ENCODE assay signal across 21 cellular contexts in genomic region chr22:30928401-30928800, GRCh38.
"Had no signal": no experiment of that assay in that cellular context is flagged by ENCODE, and none has a peak within 500 bp of the region (broad histone marks: within the 10 kb centered on the region; RNA-seq: fewer than 3 reads in every experiment).

No MANE protein-coding gene starts in this region.

- H3K4me3 Mint-ChIP-seq: nephron; stimulated activated naive B cell treated with anti-CD40 and anti-IgM and Interleukin-4, amounts not matched to agents 10 μg/mL and 1 μg/mL and 100 μg/mL, for 72 hours; stimulated activated naive CD8-positive, alpha-beta T cell treated with anti-CD3 and anti-CD28 coated beads, Interleukin-15, Interleukin-2, amounts not matched to agents 100 ng/mL and 50 ng/mL, for 24 hours had no signal

- H3K4me1 ChIP-seq: heart left ventricle, lower lobe of right lung, right lobe of liver, transverse colon, upper lobe of right lung, uterus had no signal

- H3K9me3 ChIP-seq: heart left ventricle, left ventricle myocardium inferior, lower lobe of right lung, ovary, right lobe of liver, transverse colon, upper lobe of right lung, uterus had no signal

- DNase-seq: cerebellar nuclear complex; cortex of kidney; effector CD4-positive, alpha-beta T cell; heart left ventricle; hippocampal formation; kidney glomerular epithelial cell; left colon; left ventricle myocardium inferior; lower lobe of right lung; occipital lobe; ovary; small intestine; stimulated activated CD4-positive, alpha-beta T cell treated with anti-CD3 and anti-CD28 coated beads, Interleukin-15, amount 100 ng/mL, for 24 hours; stimulated activated CD4-positive, alpha-beta T cell treated with anti-CD3 and anti-CD28 coated beads, Interleukin-2, amount 100 ng/mL, for 48 hours; stimulated activated naive B cell treated with anti-CD40 and anti-IgM and Interleukin-4, amounts not matched to agents 10 μg/mL and 1 μg/mL and 100 μg/mL, for 72 hours; transverse colon; upper lobe of right lung; uterus had no signal

- H3K4me3 ChIP-seq: heart left ventricle, left ventricle myocardium inferior, lower lobe of right lung, ovary, right lobe of liver, transverse colon, upper lobe of right lung, uterus had no signal

- H3K27me3 ChIP-seq: heart left ventricle, ovary, right lobe of liver, transverse colon, upper lobe of right lung, uterus had no signal

- H3K27ac ChIP-seq: heart left ventricle, left ventricle myocardium inferior, lower lobe of right lung, ovary, right lobe of liver, transverse colon, upper lobe of right lung, uterus had no signal

- ATAC-seq: heart left ventricle; left colon; lower lobe of right lung; right lobe of liver; stimulated activated naive B cell treated with anti-CD40 and anti-IgM and Interleukin-4, amounts not matched to agents 10 μg/mL and 1 μg/mL and 100 μg/mL, for 72 hours; upper lobe of right lung had no signal

- H3K9me3 Mint-ChIP-seq: nephron; stimulated activated naive B cell treated with anti-CD40 and anti-IgM and Interleukin-4, amounts not matched to agents 10 μg/mL and 1 μg/mL and 100 μg/mL, for 72 hours; stimulated activated naive CD8-positive, alpha-beta T cell treated with anti-CD3 and anti-CD28 coated beads, Interleukin-15, Interleukin-2, amounts not matched to agents 100 ng/mL and 50 ng/mL, for 24 hours had no signal

- H3K27me3 Mint-ChIP-seq: stimulated activated naive B cell treated with anti-CD40 and anti-IgM and Interleukin-4, amounts not matched to agents 10 μg/mL and 1 μg/mL and 100 μg/mL, for 72 hours; stimulated activated naive CD8-positive, alpha-beta T cell treated with anti-CD3 and anti-CD28 coated beads, Interleukin-15, Interleukin-2, amounts not matched to agents 100 ng/mL and 50 ng/mL, for 24 hours had no signal

- H3K36me3 ChIP-seq: ovary, uterus had no signal

- H3K27ac Mint-ChIP-seq: nephron; stimulated activated naive B cell treated with anti-CD40 and anti-IgM and Interleukin-4, amounts not matched to agents 10 μg/mL and 1 μg/mL and 100 μg/mL, for 72 hours; stimulated activated naive CD8-positive, alpha-beta T cell treated with anti-CD3 and anti-CD28 coated beads, Interleukin-15, Interleukin-2, amounts not matched to agents 100 ng/mL and 50 ng/mL, for 24 hours had no signal
